ENCODE assay signal across 18 cellular contexts in genomic region chr1:168700565-168701331, GRCh38. TPM values are rescaled to one million over a fixed set of nuclear protein-coding genes. Genes with fewer than 3 reads are reported as not detected.
DNase-seq lines count a peak whose midpoint lies in the region; ATAC-seq and TF ChIP-seq lines count a peak whose summit lies in the region.
"Had no signal": no experiment of that assay in that cellular context is flagged by ENCODE, and none has a peak within 500 bp of the region (broad histone marks: within the 10 kb centered on the region; RNA-seq: fewer than 3 reads in every experiment).

No MANE protein-coding gene starts in this region.

- no peak overlapping the region for H3K4ac ChIP-seq in trophoblast cell (ENCODE audit: low read depth, low read length)

- H2BK120ac ChIP-seq in trophoblast cell (ENCODE audit: insufficient read depth, low read length, poor library complexity): no peak overlapping the region

- H3K79me2 ChIP-seq in GM23338 (replicated peaks; ENCODE audit: insufficient read depth): no peaks in the 10 kb centered on the region
- no peaks in the 10 kb centered on the region for H3K79me2 ChIP-seq in trophoblast cell (ENCODE audit: control insufficient read depth, insufficient read depth, low read length, poor library complexity)
- no peaks in the 10 kb centered on the region for H3K79me2 ChIP-seq in GM23248 (ENCODE audit: insufficient read depth)

- intact Hi-C loops in colonic mucosa (cut with DNase I): no loop called here

- no peak for DNase-seq in GM23338 (ENCODE audit: low spot score)
- peak; percentile 36 for DNase-seq in colonic mucosa
- no peak for DNase-seq in left lobe of liver (ENCODE audit: low spot score)
- DNase-seq in trophoblast cell: no peak
- no peak for DNase-seq in GM23248
- DNase-seq in globus pallidus (ENCODE audit: low spot score): no peak
- DNase-seq: C1 segment of cervical spinal cord; CD4-positive, alpha-beta memory T cell; COR-L47; DMS153; DND-41; GOT3; HFFc6 had no signal

- H4K8ac ChIP-seq in trophoblast cell (ENCODE audit: low read depth, low read length): no peak overlapping the region

- H3K9ac ChIP-seq in colonic mucosa (ENCODE audit: low read depth in 2 of 2, low read length in 2 of 2): no peak overlapping the region
- no peak overlapping the region for H3K9ac ChIP-seq in trophoblast cell (ENCODE audit: low read length)
- no peak overlapping the region for H3K9ac ChIP-seq in GM23248

- no peak overlapping the region for H4K12ac ChIP-seq in trophoblast cell (ENCODE audit: low read depth, low read length)

- peaks cover 8% of the 10 kb centered on the region for H3K4me1 Mint-ChIP-seq in GM23338
- H3K4me1 Mint-ChIP-seq: CD4-positive, alpha-beta memory T cell had no signal

- no peak overlapping the region for H3K23ac ChIP-seq in trophoblast cell (ENCODE audit: low read length)

- TF ChIP-seq CTCF in GM23338 (conservative IDR thresholded peaks at IDR 0.05; ENCODE audit: low read depth in 2 of 2) (no peak), colonic mucosa (IDR thresholded peaks at IDR 0.05) (no peak)

- peaks cover 6% of the 10 kb centered on the region for H3K27me3 Mint-ChIP-seq in GM23338 (ENCODE audit: insufficient read depth, low read depth, poor library complexity)

- H3K4me2 ChIP-seq in GM23338 (no peak overlapping the region), trophoblast cell (ENCODE audit: low read length) (no peak overlapping the region), GM23248 (ENCODE audit: unreplicated experiment) (no peak overlapping the region)

- H3K36me3 Mint-ChIP-seq in GM23338 (ENCODE audit: low read depth): no peaks in the 10 kb centered on the region
- H3K36me3 Mint-ChIP-seq: CD4-positive, alpha-beta memory T cell had no signal

- H3K9me3 ChIP-seq in colonic mucosa (no peaks in the 10 kb centered on the region), trophoblast cell (ENCODE audit: insufficient read depth, low read depth, low read length) (no peaks in the 10 kb centered on the region), GM23248 (ENCODE audit: low read depth) (no peaks in the 10 kb centered on the region)
- H3K9me3 ChIP-seq: HAP-1 had no signal

- in situ Hi-C loops in GM23248 (cut with MboI): loop anchor here (25.0 kb wide), 1 partner anchor 263 kb away; no protein-coding TSS in a partner anchor

- no peaks in the 10 kb centered on the region for H3K9me3 Mint-ChIP-seq in GM23338
- H3K9me3 Mint-ChIP-seq: HFFc6 had no signal

- no peak overlapping the region for H3K4me3 Mint-ChIP-seq in GM23338
- H3K4me3 Mint-ChIP-seq: CD4-positive, alpha-beta memory T cell; HFFc6 had no signal

- H2BK12ac ChIP-seq in trophoblast cell (ENCODE audit: low read length): peak overlapping the region; percentile 50

- no peaks in the 10 kb centered on the region for H3K27me3 ChIP-seq in GM23338 (ENCODE audit: insufficient read depth)
- H3K27me3 ChIP-seq in colonic mucosa: no peaks in the 10 kb centered on the region
- no peaks in the 10 kb centered on the region for H3K27me3 ChIP-seq in trophoblast cell (ENCODE audit: insufficient read depth, low read length)
- no peaks in the 10 kb centered on the region for H3K27me3 ChIP-seq in GM23248 (replicated peaks; ENCODE audit: insufficient read depth)

- no peak overlapping the region for H3K14ac ChIP-seq in trophoblast cell (ENCODE audit: low read length)

- H3K27ac Mint-ChIP-seq in GM23338: no peak overlapping the region
- H3K27ac Mint-ChIP-seq: HFFc6 had no signal

- 0 out of 2 replicates have a peak overlapping the region, but pooled peaks have one; percentile 5 for H2AFZ ChIP-seq in GM23338
- no peak overlapping the region for H2AFZ ChIP-seq in trophoblast cell (ENCODE audit: insufficient read depth, low read length, poor library complexity)
- no peak overlapping the region for H2AFZ ChIP-seq in GM23248

- ATAC-seq in GM23338: no peak
- ATAC-seq in left lobe of liver: peak; percentile 71
- no peak for ATAC-seq in GM18520 (IDR thresholded peaks at IDR 0.05; ENCODE audit: unreplicated experiment)
- no peak for ATAC-seq in HG02970 (IDR thresholded peaks at IDR 0.05; ENCODE audit: low FRiP score, unreplicated experiment)

- H2AK5ac ChIP-seq in trophoblast cell (ENCODE audit: low read length): no peak overlapping the region

- no peak overlapping the region for H3K4me3 ChIP-seq in GM23338
- H3K4me3 ChIP-seq in colonic mucosa: no peak overlapping the region
- H3K4me3 ChIP-seq in trophoblast cell (ENCODE audit: low read depth, low read length): no peak overlapping the region
- no peak overlapping the region for H3K4me3 ChIP-seq in GM23248
- H3K4me3 ChIP-seq: HAP-1 had no signal

- H3K79me1 ChIP-seq in trophoblast cell (ENCODE audit: low read length): peaks cover 4% of the 10 kb centered on the region

- H3K4me1 ChIP-seq in GM23338 (ENCODE audit: insufficient read depth): no peaks in the 10 kb centered on the region
- H3K4me1 ChIP-seq in colonic mucosa: no peaks in the 10 kb centered on the region
- H3K4me1 ChIP-seq in trophoblast cell (ENCODE audit: control insufficient read depth in 1 of 2, insufficient read depth in 2 of 2, low read length in 2 of 2): peaks cover 3 to 6% of the 10 kb centered on the region in 2 experiments
- H3K4me1 ChIP-seq in GM23248 (ENCODE audit: insufficient read depth): peaks cover 12% of the 10 kb centered on the region
- H3K4me1 ChIP-seq: HAP-1 had no signal

- no peak overlapping the region for H4K91ac ChIP-seq in trophoblast cell (ENCODE audit: low read depth, low read length)

- no peaks in the 10 kb centered on the region for H4K20me1 ChIP-seq in GM23338 (replicated peaks; ENCODE audit: insufficient read depth)
- no peaks in the 10 kb centered on the region for H4K20me1 ChIP-seq in GM23248 (ENCODE audit: insufficient read depth)

- H3K9me2 ChIP-seq in GM23338 (ENCODE audit: insufficient read depth): no peaks in the 10 kb centered on the region
- H3K9me2 ChIP-seq in GM23248 (ENCODE audit: insufficient read depth): no peaks in the 10 kb centered on the region

- no CpG with 5 or more reads among the region's 3 CpGs for WGBS in trophoblast cell (ENCODE audit: extremely low coverage, insufficient coverage, insufficient read length)
- 88 to 95% methylated on average over 3 of the region's 3 CpGs for WGBS in GM23248 (ENCODE audit: low coverage in 1 of 2, low lambda C conversion rate in 2 of 2, missing lambda C conversion rate in 2 of 2), 2 experiments

- no peak overlapping the region for H2BK5ac ChIP-seq in trophoblast cell (ENCODE audit: low read depth, low read length, poor library complexity)

- H3F3A ChIP-seq in GM23338 (replicated peaks; ENCODE audit: low read depth): no peaks in the 10 kb centered on the region
- peaks cover 7% of the 10 kb centered on the region; the same call in 1 of the 2 replicates for H3F3A ChIP-seq in GM23248 (ENCODE audit: insufficient read depth)

- H3K18ac ChIP-seq in trophoblast cell (ENCODE audit: low read length): no peak overlapping the region

- H3K36me3 ChIP-seq in GM23338 (ENCODE audit: insufficient read depth): no peaks in the 10 kb centered on the region
- H3K36me3 ChIP-seq in colonic mucosa: no peaks in the 10 kb centered on the region
- H3K36me3 ChIP-seq in trophoblast cell (ENCODE audit: control insufficient read depth in 1 of 2, insufficient read depth in 2 of 2, low read length in 2 of 2): no peaks in the 10 kb centered on the region
- H3K36me3 ChIP-seq in GM23248 (ENCODE audit: low read depth): no peaks in the 10 kb centered on the region
- H3K36me3 ChIP-seq: HAP-1 had no signal

- no peak overlapping the region for H3K27ac ChIP-seq in GM23338 (ENCODE audit: low read depth)
- no peak overlapping the region for H3K27ac ChIP-seq in colonic mucosa
- no peak overlapping the region for H3K27ac ChIP-seq in trophoblast cell (ENCODE audit: low read depth, low read length)
- no peak overlapping the region for H3K27ac ChIP-seq in GM23248

TF ChIP-seq in GM23338, 12 proteins besides CTCF, POLR2A, EP300 and RAD21 (continues in another document):
- TF ChIP-seq JUNB (IDR thresholded peaks at IDR 0.05; ENCODE audit: unreplicated experiment): no peak
- no peak for TF ChIP-seq CREB1 (CRISPR knock-in tag; IDR thresholded peaks at IDR 0.05; ENCODE audit: low read depth)
- TF ChIP-seq ZNF331 (CRISPR knock-in tag; IDR thresholded peaks at IDR 0.05; ENCODE audit: low read depth): no peak
- TF ChIP-seq EZH2 (IDR thresholded peaks at IDR 0.05; ENCODE audit: low read depth, unreplicated experiment): no peak

RNA-seq across cellular contexts. Expression of gene DPT, which starts 28.3 kb away (rescaled TPM):
- not detected in 2 replicates for total RNA-seq in GM23338 (2014; rRNA removed; shearing (Covaris generic))
- not detected in 2 replicates for polyA plus RNA-seq in GM23338 (2016; fragmentation: Nextera tagmentation; extraction: Ambion mirVana)
- total RNA-seq in colonic mucosa: 10 to 100 TPM in 1 of 2 donors, 1 to 10 TPM in 1; 1.2 to 16.2 TPM
- 1.3 TPM for total RNA-seq in left lobe of liver
- not detected in 2 replicates for polyA plus RNA-seq in trophoblast cell (2013)
- total RNA-seq in GM23248 (2014; rRNA removed; shearing (Covaris generic)): 11.8 and 14.9 TPM in 2 replicates
- 20.0 and 20.8 TPM in 2 replicates for polyA plus RNA-seq in GM23248 (2016; fragmentation: Nextera tagmentation; extraction: Ambion mirVana)
- total RNA-seq: A172; A673; CD4-positive, alpha-beta memory T cell; HFFc6 had no signal
- polyA plus RNA-seq: CD4-positive, alpha-beta memory T cell had no signal
